ENCODE assay signal across 24 cellular contexts in the genomic region with DNA sequence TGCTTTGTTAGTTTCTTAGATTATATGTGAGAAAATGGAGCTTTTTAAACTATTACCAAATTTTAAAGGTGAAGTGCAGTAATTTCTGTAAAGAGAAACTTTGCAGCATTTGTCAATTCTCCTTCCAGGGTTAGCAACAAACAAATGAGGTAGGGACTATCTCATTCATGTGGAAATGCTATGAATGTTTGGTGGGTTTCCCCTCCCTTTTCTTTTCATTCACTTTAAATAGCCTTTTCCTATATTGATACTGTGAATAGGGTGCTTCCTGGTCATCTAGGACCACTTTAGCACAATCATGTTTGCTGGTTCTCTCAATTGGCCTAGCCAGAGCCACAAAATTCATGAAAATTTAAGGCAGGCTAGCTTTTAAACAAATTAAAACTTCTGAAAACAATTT. TPM values are rescaled to one million over a fixed set of nuclear protein-coding genes. Genes with fewer than 3 reads are reported as not detected.
DNase-seq lines count a peak whose midpoint lies in the region; FAIRE-seq and TF ChIP-seq lines count a peak whose summit lies in the region.
"Had no signal": no experiment of that assay in that cellular context is flagged by ENCODE, and none has a peak within 500 bp of the region (broad histone marks: within the 10 kb centered on the region; RNA-seq: fewer than 3 reads in every experiment).

No MANE protein-coding gene starts in this region.

- 0 out of 2 replicates have a peak overlapping the region, but pooled peaks have one; percentile 10 for H3K9ac ChIP-seq in HUES48 (ENCODE audit: low read depth, low read length)
- H3K9ac ChIP-seq in H1 (replicated peaks in 1 of 4; ENCODE audit: extremely low read depth in 1 of 4, low read depth in 3 of 4, low read length in 3 of 4): no peak overlapping the region
- H3K9ac ChIP-seq: KMS-11 had no signal

- no peak overlapping the region for H2BK12ac ChIP-seq in H1 (ENCODE audit: low read depth, low read length)

- no peaks in the 10 kb centered on the region for H4K20me1 ChIP-seq in H1 (replicated peaks in 1 of 2; ENCODE audit: control insufficient read depth in 1 of 2, insufficient read depth in 2 of 2, low read length in 2 of 2)

- H3K14ac ChIP-seq in H1 (ENCODE audit: insufficient read length): no peak overlapping the region

- no peaks in the 10 kb centered on the region for H3K79me1 ChIP-seq in H1 (ENCODE audit: low read depth, low read length)

- H3K36me3 ChIP-seq in HUES48 (ENCODE audit: control insufficient read depth, insufficient read depth, low read length): peaks cover 19% of the 10 kb centered on the region
- H3K36me3 ChIP-seq in H1 (ENCODE audit: control insufficient read depth in 2 of 4, insufficient read depth in 4 of 4, low read length in 3 of 4): peaks cover 0 to 14% (median 5%) of the 10 kb centered on the region in 4 experiments; a peak in 4 of 8 replicates
- peaks cover 4% of the 10 kb centered on the region for H3K36me3 ChIP-seq in neutrophil
- peaks cover 21 to 41% (median 25%) of the 10 kb centered on the region in 3 donors for H3K36me3 ChIP-seq in tibial artery

- H3K56ac ChIP-seq in H1 (replicated peaks; ENCODE audit: insufficient read length, low read depth, low read length): no peak overlapping the region

- no peak overlapping the region for H2BK15ac ChIP-seq in H1 (ENCODE audit: low read length)

- no peaks in the 10 kb centered on the region for H3K79me2 ChIP-seq in H1 (ENCODE audit: control insufficient read depth in 1 of 2, insufficient read depth in 2 of 2, low read length in 2 of 2)

- H3K4me2 ChIP-seq in H1 (ENCODE audit: insufficient read depth in 1 of 2, low read depth in 2 of 2, low read length in 2 of 2): peak overlapping the region; percentile 41
- H3K4me2 ChIP-seq: KMS-11 had no signal

- peak overlapping the region; percentile 57 for H3K27ac ChIP-seq in HUES48 (ENCODE audit: low read depth, low read length)
- H3K27ac ChIP-seq in H1 (ENCODE audit: low read depth, low read length): no peak overlapping the region; the same call in 1 of the 2 replicates
- peak overlapping the region; percentile 84 for H3K27ac ChIP-seq in neutrophil
- no peak overlapping the region for H3K27ac ChIP-seq in tibial artery
- H3K27ac ChIP-seq: KMS-11 had no signal

- CTCF ChIA-PET in H1 (lab: Charles Lee; ENCODE audit: partially characterized antibody): interaction anchor here (0.6 to 3.9 kb wide), 3 partner anchors 26 to 137 kb away, joined by 3 to 18 read pairs (median 4); no protein-coding TSS in a partner anchor

- TF ChIP-seq EP300 in H1 (IDR thresholded peaks at IDR 0.05; ENCODE audit: borderline replicate concordance in 1 of 2, low read depth in 2 of 2, low read length in 2 of 2): no peak

- H3K9me3 ChIP-seq in HUES48 (ENCODE audit: control insufficient read depth, insufficient read depth, low read length): no peaks in the 10 kb centered on the region
- H3K9me3 ChIP-seq in H1 (ENCODE audit: insufficient read depth in 2 of 2, low read depth in 1 of 2, low read length in 1 of 2): no peaks in the 10 kb centered on the region
- H3K9me3 ChIP-seq in neutrophil: no peaks in the 10 kb centered on the region
- H3K9me3 ChIP-seq in tibial artery: no peaks in the 10 kb centered on the region
- H3K9me3 ChIP-seq: BE2C, Caco-2 had no signal

- peak overlapping the region; percentile 54; the same call in 1 of the 2 replicates for H2BK5ac ChIP-seq in H1 (ENCODE audit: low read depth, low read length)

- H3K27me3 ChIP-seq in HUES48 (ENCODE audit: control insufficient read depth, insufficient read depth, low read length): no peaks in the 10 kb centered on the region
- no peaks in the 10 kb centered on the region for H3K27me3 ChIP-seq in H1 (replicated peaks in 1 of 4; ENCODE audit: control insufficient read depth in 3 of 4, extremely low read depth in 1 of 4, insufficient read depth in 3 of 4, low read length in 3 of 4)
- no peaks in the 10 kb centered on the region for H3K27me3 ChIP-seq in neutrophil
- H3K27me3 ChIP-seq in tibial artery: no peaks in the 10 kb centered on the region
- H3K27me3 ChIP-seq: BE2C had no signal

- TF ChIP-seq POLR2A in H54 (IDR thresholded peaks at IDR 0.05; ENCODE audit: low read depth, low read length) (no peak), H1 (IDR thresholded peaks at IDR 0.05; ENCODE audit: control extremely low read depth in 1 of 2, low read depth in 2 of 2, low read length in 2 of 2) (no peak), lower leg skin (IDR thresholded peaks at IDR 0.05) (no peak)

- no peak overlapping the region for H3K4ac ChIP-seq in H1 (replicated peaks; ENCODE audit: insufficient read length, low read depth, low read length)

- DNase-seq in H54 (ENCODE audit: insufficient read length, low spot score) (no peak), H1 (ENCODE audit: low read depth in 1 of 2, low spot score in 2 of 2) (no peak), lower leg skin (ENCODE audit: low spot score in 2 of 2) (no peak), tibial artery (no peak)
- no peak for DNase-seq in stimulated activated naive CD4-positive, alpha-beta T cell (lab: John Stamatoyannopoulos, UW)
- DNase-seq: ACHN; BE2C; C1 segment of cervical spinal cord; Caco-2; CD4-positive, CD25-positive, alpha-beta regulatory T cell; CD8-positive, alpha-beta memory T cell; DMS153; DMS79; GDM1; GOT3; HFFc6 had no signal

- no peak for TF ChIP-seq CTCF in H1 (IDR thresholded peaks at IDR 0.05; ENCODE audit: control extremely low read depth in 1 of 3, insufficient read depth in 1 of 3, low read depth in 1 of 3, low read length in 3 of 3)
- no peak for TF ChIP-seq CTCF in neutrophil (IDR thresholded peaks at IDR 0.05)
- no peak for TF ChIP-seq CTCF in lower leg skin (IDR thresholded peaks at IDR 0.05)
- TF ChIP-seq CTCF in tibial artery (IDR thresholded peaks at IDR 0.05): no peak

- H4K91ac ChIP-seq in H1 (replicated peaks; ENCODE audit: insufficient read length, low read length): no peak overlapping the region

- H3K4me3 ChIP-seq in HUES48 (ENCODE audit: low read depth, low read length): peak overlapping the region; percentile 21; the same call in 1 of the 2 replicates
- H3K4me3 ChIP-seq in H1 (ENCODE audit: extremely low read depth in 1 of 4, insufficient read depth in 2 of 4, low read depth in 3 of 4, low read length in 4 of 4): peak overlapping the region in 1 of 4 experiments; percentile 11; a peak in 1 of 8 replicates
- H3K4me3 ChIP-seq in neutrophil (ENCODE audit: low read depth in 1 of 2, low read length in 1 of 2): no peak overlapping the region
- no peak overlapping the region for H3K4me3 ChIP-seq in lower leg skin (ENCODE audit: low read depth, poor library complexity, severe bottlenecking)
- H3K4me3 ChIP-seq in tibial artery: no peak overlapping the region

- no peak overlapping the region for H2BK20ac ChIP-seq in H1 (ENCODE audit: low read length)

- no peak overlapping the region for H2BK120ac ChIP-seq in H1 (replicated peaks; ENCODE audit: low read depth, low read length)

- H3K23me2 ChIP-seq in H1 (ENCODE audit: low read depth, low read length): no peaks in the 10 kb centered on the region

- H4K5ac ChIP-seq in H1 (ENCODE audit: insufficient read length, low read depth, low read length): no peak overlapping the region

- no peak for TF ChIP-seq RAD21 in H1 (IDR thresholded peaks at IDR 0.05 in 1 of 2, conservative IDR thresholded peaks at IDR 0.05 in 1 of 2; ENCODE audit: low read depth in 2 of 2, low read length in 2 of 2)

- intact Hi-C loops in lower leg skin (cut with DNase I; ENCODE audit: low total_unique reads): no loop called here
- intact Hi-C loops in tibial artery (cut with DNase I; ENCODE audit: low total_unique reads): no loop called here

- no peak overlapping the region for H2AK5ac ChIP-seq in H1 (ENCODE audit: low read depth, low read length)

- no peak overlapping the region for H4K8ac ChIP-seq in H1 (ENCODE audit: extremely low read depth, insufficient read depth, low read length)

- H3K4me1 ChIP-seq in HUES48 (ENCODE audit: control insufficient read depth, insufficient read depth, low read length) (peaks cover 34% of the 10 kb centered on the region), H1 (replicated peaks in 1 of 4; ENCODE audit: control insufficient read depth in 3 of 4, insufficient read depth in 4 of 4, low read length in 3 of 4) (peaks cover 0 to 7% (median 2%) of the 10 kb centered on the region in 4 experiments; a peak in 2 of 7 replicates), neutrophil (ENCODE audit: control insufficient read depth in 1 of 2, insufficient read depth in 1 of 2, low read depth in 1 of 2, low read length in 1 of 2) (peaks cover 49 to 56% of the 10 kb centered on the region in 2 experiments), tibial artery (no peaks in the 10 kb centered on the region)
- H3K4me1 ChIP-seq: BE2C had no signal

- POLR2A ChIA-PET in H1 (lab: Charles Lee; ENCODE audit: partially characterized antibody): interaction anchor here (0.6 to 6.8 kb wide), 4 partner anchors 8 to 23 kb away, joined by 3 to 109 read pairs (median 5); partner anchors contain the start of genes GAS5 and ZBTB37

- H3K23ac ChIP-seq in H1 (ENCODE audit: insufficient read length): no peak overlapping the region

- H2AFZ ChIP-seq in H1 (ENCODE audit: low read length): no peak overlapping the region

- H3K18ac ChIP-seq in H1 (ENCODE audit: extremely low read depth, low read length): no peak overlapping the region

- FAIRE-seq in H54 (lab: Jason Lieb, UNC) (peak; percentile 48), H1 (lab: Jason Lieb, UNC) (no peak)
- FAIRE-seq: A204.1, GM12892, GM18507, HTR-8/SVneo had no signal

RNA-seq across cellular contexts. Expression of gene ZBTB37, which starts 20.6 kb away (rescaled TPM):
- total RNA-seq in H1 (2021; fragmentation: NEBNext Ultra II Directional; extraction: Animal tissue kit (Norgen Biotek cat#: 25700)): 11.3 and 12.5 TPM in 2 replicates
- 1.6 and 1.7 TPM in 2 replicates for polyA plus RNA-seq in H1 (2011; rRNA removed)
- 2.5 TPM for polyA plus RNA-seq in H1 (2011; cell fraction: cytosol; rRNA removed)
- 5.2 TPM for polyA plus RNA-seq in H1 (2011; cell fraction: nucleus; rRNA removed)
- 1.6 to 4.6 TPM (median 2.8 TPM) in 4 replicates for polyA plus RNA-seq in H1 (2012, experiment 1 of 2)
- 0.14 TPM for polyA plus RNA-seq in H1 (2012, experiment 2 of 2)
- 3.3 TPM for polyA plus RNA-seq in H1 (2013, experiment 1 of 2)
- polyA plus RNA-seq in H1 (2013, experiment 2 of 2): 2.8 TPM
- 27.7 and 32.6 TPM in 2 replicates for polyA minus RNA-seq in H1 (2011; rRNA and poly(A)+ RNA removed)
- polyA minus RNA-seq in H1 (2011; cell fraction: cytosol; rRNA and poly(A)+ RNA removed): 5.9 TPM
- polyA minus RNA-seq in H1 (2011; cell fraction: nucleus; rRNA and poly(A)+ RNA removed): 15.9 TPM
- total RNA-seq in lower leg skin: 1 to 10 TPM; 5.1 to 9.6 (median 7.3) TPM

RNA-seq across cellular contexts. Expression of gene GAS5, which starts 21.0 kb away (rescaled TPM):
- total RNA-seq in H1 (2021; fragmentation: NEBNext Ultra II Directional; extraction: Animal tissue kit (Norgen Biotek cat#: 25700)): 763 and 799 TPM in 2 replicates
- polyA plus RNA-seq in H1 (2011; rRNA removed): 716 and 1,238 TPM in 2 replicates
- polyA plus RNA-seq in H1 (2011; cell fraction: cytosol; rRNA removed): 1,318 TPM
- polyA plus RNA-seq in H1 (2011; cell fraction: nucleus; rRNA removed): 616 TPM
- polyA plus RNA-seq in H1 (2012, experiment 1 of 2): 903 to 1,125 TPM (median 1,026 TPM) in 4 replicates
- 245 TPM for polyA plus RNA-seq in H1 (2012, experiment 2 of 2)
- polyA plus RNA-seq in H1 (2013, experiment 1 of 2): 730 TPM
- 658 TPM for polyA plus RNA-seq in H1 (2013, experiment 2 of 2)
- polyA minus RNA-seq in H1 (2011; rRNA and poly(A)+ RNA removed): 674 and 729 TPM in 2 replicates
- polyA minus RNA-seq in H1 (2011; cell fraction: cytosol; rRNA and poly(A)+ RNA removed): 428 TPM
- polyA minus RNA-seq in H1 (2011; cell fraction: nucleus; rRNA and poly(A)+ RNA removed): 1,795 TPM
- total RNA-seq in lower leg skin: 100 to 1,000 TPM; 311 to 461 (median 384) TPM

RNA-seq across cellular contexts. Expression of gene SERPINC1, which starts 28.4 kb away (rescaled TPM):
- total RNA-seq in H1 (2021; fragmentation: NEBNext Ultra II Directional; extraction: Animal tissue kit (Norgen Biotek cat#: 25700)): not detected in 2 replicates
- 0.08 TPM in 1 of 2 replicates, not detected in the other for polyA plus RNA-seq in H1 (2011; rRNA removed)
- polyA plus RNA-seq in H1 (2011; cell fraction: cytosol; rRNA removed): not detected
- not detected for polyA plus RNA-seq in H1 (2011; cell fraction: nucleus; rRNA removed)
- polyA plus RNA-seq in H1 (2012, experiment 1 of 2): not detected in 4 replicates
- not detected for polyA plus RNA-seq in H1 (2012, experiment 2 of 2)
- polyA plus RNA-seq in H1 (2013, experiment 1 of 2): not detected
- polyA plus RNA-seq in H1 (2013, experiment 2 of 2): not detected
- polyA minus RNA-seq in H1 (2011; rRNA and poly(A)+ RNA removed): 0.20 TPM in 1 of 2 replicates, not detected in the other
- polyA minus RNA-seq in H1 (2011; cell fraction: cytosol; rRNA and poly(A)+ RNA removed): not detected
- not detected for polyA minus RNA-seq in H1 (2011; cell fraction: nucleus; rRNA and poly(A)+ RNA removed)
- not detected for total RNA-seq in lower leg skin
- total RNA-seq: CD4-positive, CD25-positive, alpha-beta regulatory T cell; CD8-positive, alpha-beta memory T cell; Daoy had no signal
- polyA plus RNA-seq: CD4-positive, CD25-positive, alpha-beta regulatory T cell; CD8-positive, alpha-beta memory T cell had no signal

Comparison
In these comparisons a context has a peak if more than half of its experiments do, and no peak if none do; other contexts are left out.
1. H3K27ac ChIP-seq: peak in HUES48 (single experiment) and neutrophil (single experiment); none in H1 (single experiment) and tibial artery (0 of 2).